ENCODE assay signal across 1 cellular context in genomic region chr10:102309916-102310315, GRCh38.
TF ChIP-seq lines count a peak whose summit lies in the region.

No MANE protein-coding gene starts in this region.

TF ChIP-seq in HEK293T, 16 proteins besides CTCF, POLR2A, EP300 and RAD21:
- TF ChIP-seq BHLHE40 (IDR thresholded peaks at IDR 0.05; ENCODE audit: borderline replicate concordance) (no peak), ELF4 (IDR thresholded peaks at IDR 0.05) (no peak), NFRKB (IDR thresholded peaks at IDR 0.05) (no peak), FOXK2 (IDR thresholded peaks at IDR 0.05) (no peak), TARDBP (IDR thresholded peaks at IDR 0.05) (no peak), PKNOX1 (IDR thresholded peaks at IDR 0.05) (no peak), FOXA1 (IDR thresholded peaks at IDR 0.05) (no peak), L3MBTL2 (conservative IDR thresholded peaks at IDR 0.05) (no peak), LEF1 (IDR thresholded peaks at IDR 0.05; ENCODE audit: borderline replicate concordance) (no peak), ZNF384 (IDR thresholded peaks at IDR 0.05) (no peak), FOXM1 (IDR thresholded peaks at IDR 0.05; ENCODE audit: borderline replicate concordance) (no peak), SP1 (IDR thresholded peaks at IDR 0.05) (no peak)
